ENCODE assay signal across 1 cellular context in the genomic region with DNA sequence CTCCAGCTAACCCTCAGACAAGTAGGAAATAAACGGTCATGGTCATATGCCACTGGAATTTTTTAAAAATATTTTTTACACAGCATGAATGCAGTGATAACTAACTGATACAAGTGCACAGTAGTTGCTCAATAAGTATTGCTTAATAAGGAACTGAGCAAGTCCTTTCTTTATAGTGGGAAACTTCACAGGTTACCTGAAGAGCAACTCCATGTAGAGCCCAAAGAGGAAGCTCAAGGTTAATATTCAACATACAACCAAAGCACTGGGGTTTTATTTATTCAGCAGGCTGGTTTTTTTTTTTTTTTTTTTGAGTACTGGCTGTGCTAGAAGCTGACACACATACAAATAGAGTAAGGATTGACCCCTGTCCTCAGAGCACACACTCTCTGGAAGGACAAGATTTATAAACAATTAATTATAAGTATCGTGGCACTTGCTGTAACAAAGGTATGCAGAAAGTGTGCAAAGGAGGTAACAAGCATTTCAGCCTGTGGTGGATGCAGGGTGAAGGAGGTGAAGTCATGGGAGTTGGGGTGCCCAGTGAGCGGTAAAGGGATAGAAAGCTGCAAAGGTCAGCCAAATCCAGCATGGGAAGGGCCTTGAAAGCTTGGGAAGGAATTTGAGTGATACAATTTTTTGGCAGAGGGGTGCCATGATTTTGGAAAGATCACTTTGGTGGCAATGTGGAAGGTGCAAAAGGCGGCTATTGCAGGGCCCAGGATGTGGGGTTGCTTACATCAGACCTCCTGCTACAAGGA.
TF ChIP-seq lines count a peak whose summit lies in the region.

No MANE protein-coding gene starts in this region.

TF ChIP-seq in HepG2, 621 proteins besides CTCF, POLR2A, EP300 and RAD21 (continued from another document and continues in another):
- TF ChIP-seq, protein P1, sequence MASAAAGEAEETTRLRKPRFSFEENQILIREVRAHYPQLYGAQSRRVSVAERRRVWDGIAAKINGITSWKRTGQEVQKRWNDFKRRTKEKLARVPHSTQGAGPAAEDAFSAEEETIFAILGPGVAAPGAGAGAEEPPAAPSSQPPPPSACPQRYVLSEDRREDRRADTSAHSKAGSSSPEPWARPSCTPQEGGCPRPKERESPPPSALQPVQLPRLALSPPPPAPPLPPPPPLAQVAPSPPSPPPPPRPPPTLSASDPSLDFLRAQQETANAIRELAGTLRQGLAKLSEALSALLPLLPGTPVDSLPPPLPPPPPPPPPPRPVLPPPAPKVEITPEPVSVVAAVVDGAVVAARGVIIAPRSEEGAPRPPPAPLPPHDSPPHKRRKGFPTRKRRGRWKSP (CRISPR knock-in tag; IDR thresholded peaks at IDR 0.05): no peak
- TF ChIP-seq ZNF780A (CRISPR knock-in tag; IDR thresholded peaks at IDR 0.05) (no peak), SATB2 (CRISPR knock-in tag; IDR thresholded peaks at IDR 0.05) (no peak), TAF15 (IDR thresholded peaks at IDR 0.05; ENCODE audit: low read depth, low read length, poor library complexity, severe bottlenecking) (no peak), FOXM1 (CRISPR knock-in tag; IDR thresholded peaks at IDR 0.05) (no peak), U2AF2 (IDR thresholded peaks at IDR 0.05; ENCODE audit: low read depth, low read length) (no peak), GABPB1 (CRISPR knock-in tag; IDR thresholded peaks at IDR 0.05) (no peak), MED1 (CRISPR knock-in tag; IDR thresholded peaks at IDR 0.05) (no peak), ZBTB1 (CRISPR knock-in tag; IDR thresholded peaks at IDR 0.05; ENCODE audit: borderline replicate concordance) (no peak), SMAD3 (CRISPR knock-in tag; IDR thresholded peaks at IDR 0.05) (no peak), ZNF552 (CRISPR knock-in tag; IDR thresholded peaks at IDR 0.05; ENCODE audit: borderline replicate concordance) (no peak), ZNF720 (CRISPR knock-in tag; IDR thresholded peaks at IDR 0.05) (no peak), ZNF563 (CRISPR knock-in tag; IDR thresholded peaks at IDR 0.05) (no peak), KLF6 (CRISPR knock-in tag; IDR thresholded peaks at IDR 0.05) (0 out of 2 replicates have a peak, but pooled peaks have one; percentile 46), HHEX (CRISPR knock-in tag; IDR thresholded peaks at IDR 0.05) (no peak), THAP11 (CRISPR knock-in tag; IDR thresholded peaks at IDR 0.05) (peak; percentile 54; the same call in 1 of the 2 replicates), ZSCAN9 (CRISPR knock-in tag; IDR thresholded peaks at IDR 0.05; ENCODE audit: borderline replicate concordance) (no peak), CEBPG (CRISPR knock-in tag; IDR thresholded peaks at IDR 0.05) (peak; percentile 95), ZNF264 (CRISPR knock-in tag; IDR thresholded peaks at IDR 0.05) (no peak), HINFP (CRISPR knock-in tag; IDR thresholded peaks at IDR 0.05; ENCODE audit: low read depth) (no peak), ZNF20 (CRISPR knock-in tag; IDR thresholded peaks at IDR 0.05) (no peak), TCF12 (IDR thresholded peaks at IDR 0.05) (no peak), TCF12 (CRISPR knock-in tag; IDR thresholded peaks at IDR 0.05) (no peak), ZNF205 (CRISPR knock-in tag; IDR thresholded peaks at IDR 0.05) (no peak), ASH2L (IDR thresholded peaks at IDR 0.05; ENCODE audit: insufficient read length, low read depth, low read length) (no peak), ZSCAN29 (CRISPR knock-in tag; conservative IDR thresholded peaks at IDR 0.05) (no peak), ATF7-NPFF (CRISPR knock-in tag; IDR thresholded peaks at IDR 0.05; ENCODE audit: low read depth) (no peak), MYNN (CRISPR knock-in tag; IDR thresholded peaks at IDR 0.05; ENCODE audit: low read depth) (no peak), MTF1 (CRISPR knock-in tag; IDR thresholded peaks at IDR 0.05) (no peak), SOX5 (CRISPR knock-in tag; IDR thresholded peaks at IDR 0.05; ENCODE audit: borderline replicate concordance) (0 out of 2 replicates have a peak, but pooled peaks have one; percentile 23), SRSF1 (optimal IDR thresholded peaks at IDR 0.05; ENCODE audit: low read depth, low read length) (no peak), ZNF772 (CRISPR knock-in tag; IDR thresholded peaks at IDR 0.05) (no peak), FOXA3 (CRISPR knock-in tag; IDR thresholded peaks at IDR 0.05) (peak; percentile 51), EEA1 (CRISPR knock-in tag; IDR thresholded peaks at IDR 0.05; ENCODE audit: borderline replicate concordance) (no peak), ZNF224 (CRISPR knock-in tag; IDR thresholded peaks at IDR 0.05) (no peak), MIXL1 (CRISPR knock-in tag; IDR thresholded peaks at IDR 0.05) (no peak), ZNF841 (CRISPR knock-in tag; IDR thresholded peaks at IDR 0.05; ENCODE audit: borderline replicate concordance) (no peak), ISX (CRISPR knock-in tag; conservative IDR thresholded peaks at IDR 0.05) (no peak), ELF3 (CRISPR knock-in tag; IDR thresholded peaks at IDR 0.05) (peak; percentile 77), RELA (CRISPR knock-in tag; IDR thresholded peaks at IDR 0.05) (no peak), ATM (IDR thresholded peaks at IDR 0.05; ENCODE audit: borderline replicate concordance) (no peak), IRF2 (CRISPR knock-in tag; IDR thresholded peaks at IDR 0.05) (no peak), NR2C2 (CRISPR knock-in tag; IDR thresholded peaks at IDR 0.05; ENCODE audit: borderline replicate concordance) (peak; percentile 25; the same call in 1 of the 2 replicates), HNF4G (IDR thresholded peaks at IDR 0.05; ENCODE audit: borderline replicate concordance, low read depth, low read length) (0 out of 2 replicates have a peak, but pooled peaks have one; percentile 3), HNF4G (CRISPR knock-in tag; IDR thresholded peaks at IDR 0.05; ENCODE audit: borderline replicate concordance, low read depth) (no peak), ZNF737 (CRISPR knock-in tag; IDR thresholded peaks at IDR 0.05; ENCODE audit: borderline replicate concordance) (no peak), PHB2 (IDR thresholded peaks at IDR 0.05; ENCODE audit: partially characterized antibody) (no peak), SRSF4 (IDR thresholded peaks at IDR 0.05; ENCODE audit: low read depth, low read length, poor library complexity, severe bottlenecking) (no peak), ZFP82 (CRISPR knock-in tag; IDR thresholded peaks at IDR 0.05; ENCODE audit: borderline replicate concordance) (no peak), RBFOX2 (IDR thresholded peaks at IDR 0.05; ENCODE audit: low read depth, low read length) (no peak), GATAD2A (CRISPR knock-in tag; IDR thresholded peaks at IDR 0.05) (peak; percentile 83), RFX1 (IDR thresholded peaks at IDR 0.05) (no peak), SETDB1 (CRISPR knock-in tag; IDR thresholded peaks at IDR 0.05; ENCODE audit: borderline replicate concordance) (no peak)
- TF ChIP-seq, protein P2, sequence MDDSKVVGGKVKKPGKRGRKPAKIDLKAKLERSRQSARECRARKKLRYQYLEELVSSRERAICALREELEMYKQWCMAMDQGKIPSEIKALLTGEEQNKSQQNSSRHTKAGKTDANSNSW (CRISPR knock-in tag; IDR thresholded peaks at IDR 0.05; ENCODE audit: borderline replicate concordance): no peak
- TF ChIP-seq, protein P3, sequence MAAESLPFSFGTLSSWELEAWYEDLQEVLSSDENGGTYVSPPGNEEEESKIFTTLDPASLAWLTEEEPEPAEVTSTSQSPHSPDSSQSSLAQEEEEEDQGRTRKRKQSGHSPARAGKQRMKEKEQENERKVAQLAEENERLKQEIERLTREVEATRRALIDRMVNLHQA (CRISPR knock-in tag; IDR thresholded peaks at IDR 0.05): no peak
- TF ChIP-seq, protein P4, sequence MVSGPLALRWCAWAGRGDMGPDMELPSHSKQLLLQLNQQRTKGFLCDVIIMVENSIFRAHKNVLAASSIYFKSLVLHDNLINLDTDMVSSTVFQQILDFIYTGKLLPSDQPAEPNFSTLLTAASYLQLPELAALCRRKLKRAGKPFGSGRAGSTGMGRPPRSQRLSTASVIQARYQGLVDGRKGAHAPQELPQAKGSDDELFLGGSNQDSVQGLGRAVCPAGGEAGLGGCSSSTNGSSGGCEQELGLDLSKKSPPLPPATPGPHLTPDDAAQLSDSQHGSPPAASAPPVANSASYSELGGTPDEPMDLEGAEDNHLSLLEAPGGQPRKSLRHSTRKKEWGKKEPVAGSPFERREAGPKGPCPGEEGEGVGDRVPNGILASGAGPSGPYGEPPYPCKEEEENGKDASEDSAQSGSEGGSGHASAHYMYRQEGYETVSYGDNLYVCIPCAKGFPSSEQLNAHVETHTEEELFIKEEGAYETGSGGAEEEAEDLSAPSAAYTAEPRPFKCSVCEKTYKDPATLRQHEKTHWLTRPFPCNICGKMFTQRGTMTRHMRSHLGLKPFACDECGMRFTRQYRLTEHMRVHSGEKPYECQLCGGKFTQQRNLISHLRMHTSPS (CRISPR knock-in tag; IDR thresholded peaks at IDR 0.05; ENCODE audit: low read depth): no peak
- TF ChIP-seq, protein P5, sequence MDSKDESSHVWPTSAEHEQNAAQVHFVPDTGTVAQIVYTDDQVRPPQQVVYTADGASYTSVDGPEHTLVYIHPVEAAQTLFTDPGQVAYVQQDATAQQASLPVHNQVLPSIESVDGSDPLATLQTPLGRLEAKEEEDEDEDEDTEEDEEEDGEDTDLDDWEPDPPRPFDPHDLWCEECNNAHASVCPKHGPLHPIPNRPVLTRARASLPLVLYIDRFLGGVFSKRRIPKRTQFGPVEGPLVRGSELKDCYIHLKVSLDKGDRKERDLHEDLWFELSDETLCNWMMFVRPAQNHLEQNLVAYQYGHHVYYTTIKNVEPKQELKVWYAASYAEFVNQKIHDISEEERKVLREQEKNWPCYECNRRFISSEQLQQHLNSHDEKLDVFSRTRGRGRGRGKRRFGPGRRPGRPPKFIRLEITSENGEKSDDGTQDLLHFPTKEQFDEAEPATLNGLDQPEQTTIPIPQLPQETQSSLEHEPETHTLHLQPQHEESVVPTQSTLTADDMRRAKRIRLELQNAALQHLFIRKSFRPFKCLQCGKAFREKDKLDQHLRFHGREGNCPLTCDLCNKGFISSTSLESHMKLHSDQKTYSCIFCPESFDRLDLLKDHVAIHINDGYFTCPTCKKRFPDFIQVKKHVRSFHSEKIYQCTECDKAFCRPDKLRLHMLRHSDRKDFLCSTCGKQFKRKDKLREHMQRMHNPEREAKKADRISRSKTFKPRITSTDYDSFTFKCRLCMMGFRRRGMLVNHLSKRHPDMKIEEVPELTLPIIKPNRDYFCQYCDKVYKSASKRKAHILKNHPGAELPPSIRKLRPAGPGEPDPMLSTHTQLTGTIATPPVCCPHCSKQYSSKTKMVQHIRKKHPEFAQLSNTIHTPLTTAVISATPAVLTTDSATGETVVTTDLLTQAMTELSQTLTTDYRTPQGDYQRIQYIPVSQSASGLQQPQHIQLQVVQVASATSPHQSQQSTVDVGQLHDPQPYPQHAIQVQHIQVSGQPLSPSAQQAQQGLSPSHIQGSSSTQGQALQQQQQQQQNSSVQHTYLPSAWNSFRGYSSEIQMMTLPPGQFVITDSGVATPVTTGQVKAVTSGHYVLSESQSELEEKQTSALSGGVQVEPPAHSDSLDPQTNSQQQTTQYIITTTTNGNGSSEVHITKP (CRISPR knock-in tag; IDR thresholded peaks at IDR 0.05; ENCODE audit: low read depth): no peak
- TF ChIP-seq, protein P6, sequence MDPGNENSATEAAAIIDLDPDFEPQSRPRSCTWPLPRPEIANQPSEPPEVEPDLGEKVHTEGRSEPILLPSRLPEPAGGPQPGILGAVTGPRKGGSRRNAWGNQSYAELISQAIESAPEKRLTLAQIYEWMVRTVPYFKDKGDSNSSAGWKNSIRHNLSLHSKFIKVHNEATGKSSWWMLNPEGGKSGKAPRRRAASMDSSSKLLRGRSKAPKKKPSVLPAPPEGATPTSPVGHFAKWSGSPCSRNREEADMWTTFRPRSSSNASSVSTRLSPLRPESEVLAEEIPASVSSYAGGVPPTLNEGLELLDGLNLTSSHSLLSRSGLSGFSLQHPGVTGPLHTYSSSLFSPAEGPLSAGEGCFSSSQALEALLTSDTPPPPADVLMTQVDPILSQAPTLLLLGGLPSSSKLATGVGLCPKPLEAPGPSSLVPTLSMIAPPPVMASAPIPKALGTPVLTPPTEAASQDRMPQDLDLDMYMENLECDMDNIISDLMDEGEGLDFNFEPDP (CRISPR knock-in tag; conservative IDR thresholded peaks at IDR 0.05): no peak
- TF ChIP-seq, protein P7, sequence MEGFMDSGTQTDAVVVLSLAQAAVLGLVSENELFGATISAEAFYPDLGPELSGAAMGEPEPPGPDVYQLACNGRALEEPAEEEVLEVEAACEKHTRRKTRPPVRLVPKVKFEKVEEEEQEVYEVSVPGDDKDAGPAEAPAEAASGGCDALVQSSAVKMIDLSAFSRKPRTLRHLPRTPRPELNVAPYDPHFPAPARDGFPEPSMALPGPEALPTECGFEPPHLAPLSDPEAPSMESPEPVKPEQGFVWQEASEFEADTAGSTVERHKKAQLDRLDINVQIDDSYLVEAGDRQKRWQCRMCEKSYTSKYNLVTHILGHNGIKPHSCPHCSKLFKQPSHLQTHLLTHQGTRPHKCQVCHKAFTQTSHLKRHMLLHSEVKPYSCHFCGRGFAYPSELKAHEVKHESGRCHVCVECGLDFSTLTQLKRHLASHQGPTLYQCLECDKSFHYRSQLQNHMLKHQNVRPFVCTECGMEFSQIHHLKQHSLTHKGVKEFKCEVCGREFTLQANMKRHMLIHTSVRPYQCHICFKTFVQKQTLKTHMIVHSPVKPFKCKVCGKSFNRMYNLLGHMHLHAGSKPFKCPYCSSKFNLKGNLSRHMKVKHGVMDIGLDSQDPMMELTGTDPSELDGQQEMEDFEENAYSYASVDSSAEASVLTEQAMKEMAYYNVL (CRISPR knock-in tag; IDR thresholded peaks at IDR 0.05; ENCODE audit: borderline replicate concordance): no peak
